ENCODE assay signal across 1 cellular context in genomic region chr2:75003773-75004172, GRCh38.
TF ChIP-seq lines count a peak whose summit lies in the region.

No MANE protein-coding gene starts in this region.

TF ChIP-seq in HepG2, 621 proteins besides CTCF, POLR2A, EP300 and RAD21:
- TF ChIP-seq TOPORS (CRISPR knock-in tag; IDR thresholded peaks at IDR 0.05) (0 out of 2 replicates have a peak, but pooled peaks have one; percentile 41), TBL1XR1 (IDR thresholded peaks at IDR 0.05; ENCODE audit: borderline replicate concordance, low read length, partially characterized antibody) (no peak), THAP7 (CRISPR knock-in tag; IDR thresholded peaks at IDR 0.05) (0 out of 2 replicates have a peak, but pooled peaks have one; percentile 24), USF2 (IDR thresholded peaks at IDR 0.05; ENCODE audit: low read depth, low read length) (no peak), USF2 (CRISPR knock-in tag; IDR thresholded peaks at IDR 0.05; ENCODE audit: borderline replicate concordance) (peak; percentile 29; the same call in 1 of the 2 replicates), ZNF143 (CRISPR knock-in tag; IDR thresholded peaks at IDR 0.05) (peak; percentile 82), ZNF280B (CRISPR knock-in tag; IDR thresholded peaks at IDR 0.05; ENCODE audit: borderline replicate concordance) (no peak), THAP11 (CRISPR knock-in tag; IDR thresholded peaks at IDR 0.05) (peak; percentile 93), NFYB (CRISPR knock-in tag; IDR thresholded peaks at IDR 0.05) (peak; percentile 28; the same call in 1 of the 2 replicates), NFYC (CRISPR knock-in tag; IDR thresholded peaks at IDR 0.05) (peak; percentile 60)
TF ChIP-seq in HepG2: peak in this region for 7.
